In the genomic region with DNA sequence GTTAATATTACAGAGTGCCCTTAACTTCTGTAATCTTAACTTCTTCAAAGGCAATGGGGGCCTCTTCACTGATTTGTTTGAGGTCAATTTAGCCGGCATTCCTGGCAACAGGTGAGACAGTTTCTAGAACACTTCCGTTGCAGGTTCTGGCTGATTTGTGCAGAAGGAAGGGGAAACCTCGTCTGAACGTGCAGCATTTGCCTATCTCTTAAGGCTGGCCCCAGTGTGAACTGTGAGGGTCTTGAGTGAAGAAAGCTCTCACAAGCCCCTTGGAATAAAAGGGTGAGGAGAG, we compare ENCODE assay signal across 1 cellular context.
TF ChIP-seq lines count a peak whose summit lies in the region.

No MANE protein-coding gene starts in this region.

TF ChIP-seq in GM23338, 12 proteins besides CTCF, POLR2A, EP300 and RAD21 (continued from another document):
- TF ChIP-seq ZNF331 (CRISPR knock-in tag; IDR thresholded peaks at IDR 0.05; ENCODE audit: low read depth) (no peak), JUNB (IDR thresholded peaks at IDR 0.05; ENCODE audit: unreplicated experiment) (no peak), EZH2phosphoT487 (IDR thresholded peaks at IDR 0.05; ENCODE audit: unreplicated experiment) (no peak), REST (IDR thresholded peaks at IDR 0.05; ENCODE audit: unreplicated experiment) (no peak), EZH2 (IDR thresholded peaks at IDR 0.05; ENCODE audit: low read depth, unreplicated experiment) (no peak), STAT1 (IDR thresholded peaks at IDR 0.05; ENCODE audit: unreplicated experiment) (no peak), ZNF114 (CRISPR knock-in tag; IDR thresholded peaks at IDR 0.05) (no peak)
- TF ChIP-seq, protein P1, sequence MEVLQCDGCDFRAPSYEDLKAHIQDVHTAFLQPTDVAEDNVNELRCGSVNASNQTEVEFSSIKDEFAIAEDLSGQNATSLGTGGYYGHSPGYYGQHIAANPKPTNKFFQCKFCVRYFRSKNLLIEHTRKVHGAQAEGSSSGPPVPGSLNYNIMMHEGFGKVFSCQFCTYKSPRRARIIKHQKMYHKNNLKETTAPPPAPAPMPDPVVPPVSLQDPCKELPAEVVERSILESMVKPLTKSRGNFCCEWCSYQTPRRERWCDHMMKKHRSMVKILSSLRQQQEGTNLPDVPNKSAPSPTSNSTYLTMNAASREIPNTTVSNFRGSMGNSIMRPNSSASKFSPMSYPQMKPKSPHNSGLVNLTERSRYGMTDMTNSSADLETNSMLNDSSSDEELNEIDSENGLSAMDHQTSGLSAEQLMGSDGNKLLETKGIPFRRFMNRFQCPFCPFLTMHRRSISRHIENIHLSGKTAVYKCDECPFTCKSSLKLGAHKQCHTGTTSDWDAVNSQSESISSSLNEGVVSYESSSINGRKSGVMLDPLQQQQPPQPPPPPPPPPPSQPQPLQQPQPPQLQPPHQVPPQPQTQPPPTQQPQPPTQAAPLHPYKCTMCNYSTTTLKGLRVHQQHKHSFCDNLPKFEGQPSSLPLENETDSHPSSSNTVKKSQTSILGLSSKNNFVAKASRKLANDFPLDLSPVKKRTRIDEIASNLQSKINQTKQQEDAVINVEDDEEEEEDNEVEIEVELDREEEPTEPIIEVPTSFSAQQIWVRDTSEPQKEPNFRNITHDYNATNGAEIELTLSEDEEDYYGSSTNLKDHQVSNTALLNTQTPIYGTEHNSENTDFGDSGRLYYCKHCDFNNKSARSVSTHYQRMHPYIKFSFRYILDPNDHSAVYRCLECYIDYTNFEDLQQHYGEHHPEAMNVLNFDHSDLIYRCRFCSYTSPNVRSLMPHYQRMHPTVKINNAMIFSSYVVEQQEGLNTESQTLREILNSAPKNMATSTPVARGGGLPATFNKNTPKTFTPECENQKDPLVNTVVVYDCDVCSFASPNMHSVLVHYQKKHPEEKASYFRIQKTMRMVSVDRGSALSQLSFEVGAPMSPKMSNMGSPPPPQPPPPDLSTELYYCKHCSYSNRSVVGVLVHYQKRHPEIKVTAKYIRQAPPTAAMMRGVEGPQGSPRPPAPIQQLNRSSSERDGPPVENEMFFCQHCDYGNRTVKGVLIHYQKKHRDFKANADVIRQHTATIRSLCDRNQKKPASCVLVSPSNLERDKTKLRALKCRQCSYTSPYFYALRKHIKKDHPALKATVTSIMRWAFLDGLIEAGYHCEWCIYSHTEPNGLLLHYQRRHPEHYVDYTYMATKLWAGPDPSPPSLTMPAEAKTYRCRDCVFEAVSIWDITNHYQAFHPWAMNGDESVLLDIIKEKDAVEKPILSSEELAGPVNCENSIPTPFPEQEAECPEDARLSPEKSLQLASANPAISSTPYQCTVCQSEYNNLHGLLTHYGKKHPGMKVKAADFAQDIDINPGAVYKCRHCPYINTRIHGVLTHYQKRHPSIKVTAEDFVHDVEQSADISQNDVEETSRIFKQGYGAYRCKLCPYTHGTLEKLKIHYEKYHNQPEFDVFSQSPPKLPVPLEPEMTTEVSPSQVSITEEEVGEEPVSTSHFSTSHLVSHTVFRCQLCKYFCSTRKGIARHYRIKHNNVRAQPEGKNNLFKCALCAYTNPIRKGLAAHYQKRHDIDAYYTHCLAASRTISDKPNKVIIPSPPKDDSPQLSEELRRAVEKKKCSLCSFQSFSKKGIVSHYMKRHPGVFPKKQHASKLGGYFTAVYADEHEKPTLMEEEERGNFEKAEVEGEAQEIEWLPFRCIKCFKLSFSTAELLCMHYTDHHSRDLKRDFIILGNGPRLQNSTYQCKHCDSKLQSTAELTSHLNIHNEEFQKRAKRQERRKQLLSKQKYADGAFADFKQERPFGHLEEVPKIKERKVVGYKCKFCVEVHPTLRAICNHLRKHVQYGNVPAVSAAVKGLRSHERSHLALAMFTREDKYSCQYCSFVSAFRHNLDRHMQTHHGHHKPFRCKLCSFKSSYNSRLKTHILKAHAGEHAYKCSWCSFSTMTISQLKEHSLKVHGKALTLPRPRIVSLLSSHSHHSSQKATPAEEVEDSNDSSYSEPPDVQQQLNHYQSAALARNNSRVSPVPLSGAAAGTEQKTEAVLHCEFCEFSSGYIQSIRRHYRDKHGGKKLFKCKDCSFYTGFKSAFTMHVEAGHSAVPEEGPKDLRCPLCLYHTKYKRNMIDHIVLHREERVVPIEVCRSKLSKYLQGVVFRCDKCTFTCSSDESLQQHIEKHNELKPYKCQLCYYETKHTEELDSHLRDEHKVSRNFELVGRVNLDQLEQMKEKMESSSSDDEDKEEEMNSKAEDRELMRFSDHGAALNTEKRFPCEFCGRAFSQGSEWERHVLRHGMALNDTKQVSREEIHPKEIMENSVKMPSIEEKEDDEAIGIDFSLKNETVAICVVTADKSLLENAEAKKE (CRISPR knock-in tag; IDR thresholded peaks at IDR 0.05) = no peak
- TF ChIP-seq, protein P2, sequence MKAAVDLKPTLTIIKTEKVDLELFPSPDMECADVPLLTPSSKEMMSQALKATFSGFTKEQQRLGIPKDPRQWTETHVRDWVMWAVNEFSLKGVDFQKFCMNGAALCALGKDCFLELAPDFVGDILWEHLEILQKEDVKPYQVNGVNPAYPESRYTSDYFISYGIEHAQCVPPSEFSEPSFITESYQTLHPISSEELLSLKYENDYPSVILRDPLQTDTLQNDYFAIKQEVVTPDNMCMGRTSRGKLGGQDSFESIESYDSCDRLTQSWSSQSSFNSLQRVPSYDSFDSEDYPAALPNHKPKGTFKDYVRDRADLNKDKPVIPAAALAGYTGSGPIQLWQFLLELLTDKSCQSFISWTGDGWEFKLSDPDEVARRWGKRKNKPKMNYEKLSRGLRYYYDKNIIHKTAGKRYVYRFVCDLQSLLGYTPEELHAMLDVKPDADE (IDR thresholded peaks at IDR 0.05) = no peak
